In the genomic region with DNA sequence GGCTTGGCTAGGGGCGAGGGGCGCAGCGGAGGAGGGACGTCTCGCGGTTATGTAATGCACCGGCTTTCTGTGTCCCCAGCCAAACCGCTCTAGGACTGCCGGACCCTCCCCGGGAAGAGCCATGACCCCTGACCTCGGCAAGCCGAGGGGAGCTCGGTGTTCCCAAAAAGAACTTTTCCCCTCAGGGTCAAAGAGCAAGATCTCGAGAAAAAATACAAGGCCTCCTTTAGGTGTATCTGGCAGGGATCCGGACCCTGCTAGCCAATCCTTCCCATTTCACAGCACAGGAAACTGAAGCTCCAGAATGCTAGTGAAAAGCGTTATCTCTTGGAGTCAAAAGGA, we compare ENCODE assay signal across 1 cellular context.
TF ChIP-seq lines count a peak whose summit lies in the region.

No MANE protein-coding gene starts in this region.

TF ChIP-seq in GM23338, 12 proteins besides CTCF, POLR2A, EP300 and RAD21 (continued from another document):
- TF ChIP-seq, protein P1, sequence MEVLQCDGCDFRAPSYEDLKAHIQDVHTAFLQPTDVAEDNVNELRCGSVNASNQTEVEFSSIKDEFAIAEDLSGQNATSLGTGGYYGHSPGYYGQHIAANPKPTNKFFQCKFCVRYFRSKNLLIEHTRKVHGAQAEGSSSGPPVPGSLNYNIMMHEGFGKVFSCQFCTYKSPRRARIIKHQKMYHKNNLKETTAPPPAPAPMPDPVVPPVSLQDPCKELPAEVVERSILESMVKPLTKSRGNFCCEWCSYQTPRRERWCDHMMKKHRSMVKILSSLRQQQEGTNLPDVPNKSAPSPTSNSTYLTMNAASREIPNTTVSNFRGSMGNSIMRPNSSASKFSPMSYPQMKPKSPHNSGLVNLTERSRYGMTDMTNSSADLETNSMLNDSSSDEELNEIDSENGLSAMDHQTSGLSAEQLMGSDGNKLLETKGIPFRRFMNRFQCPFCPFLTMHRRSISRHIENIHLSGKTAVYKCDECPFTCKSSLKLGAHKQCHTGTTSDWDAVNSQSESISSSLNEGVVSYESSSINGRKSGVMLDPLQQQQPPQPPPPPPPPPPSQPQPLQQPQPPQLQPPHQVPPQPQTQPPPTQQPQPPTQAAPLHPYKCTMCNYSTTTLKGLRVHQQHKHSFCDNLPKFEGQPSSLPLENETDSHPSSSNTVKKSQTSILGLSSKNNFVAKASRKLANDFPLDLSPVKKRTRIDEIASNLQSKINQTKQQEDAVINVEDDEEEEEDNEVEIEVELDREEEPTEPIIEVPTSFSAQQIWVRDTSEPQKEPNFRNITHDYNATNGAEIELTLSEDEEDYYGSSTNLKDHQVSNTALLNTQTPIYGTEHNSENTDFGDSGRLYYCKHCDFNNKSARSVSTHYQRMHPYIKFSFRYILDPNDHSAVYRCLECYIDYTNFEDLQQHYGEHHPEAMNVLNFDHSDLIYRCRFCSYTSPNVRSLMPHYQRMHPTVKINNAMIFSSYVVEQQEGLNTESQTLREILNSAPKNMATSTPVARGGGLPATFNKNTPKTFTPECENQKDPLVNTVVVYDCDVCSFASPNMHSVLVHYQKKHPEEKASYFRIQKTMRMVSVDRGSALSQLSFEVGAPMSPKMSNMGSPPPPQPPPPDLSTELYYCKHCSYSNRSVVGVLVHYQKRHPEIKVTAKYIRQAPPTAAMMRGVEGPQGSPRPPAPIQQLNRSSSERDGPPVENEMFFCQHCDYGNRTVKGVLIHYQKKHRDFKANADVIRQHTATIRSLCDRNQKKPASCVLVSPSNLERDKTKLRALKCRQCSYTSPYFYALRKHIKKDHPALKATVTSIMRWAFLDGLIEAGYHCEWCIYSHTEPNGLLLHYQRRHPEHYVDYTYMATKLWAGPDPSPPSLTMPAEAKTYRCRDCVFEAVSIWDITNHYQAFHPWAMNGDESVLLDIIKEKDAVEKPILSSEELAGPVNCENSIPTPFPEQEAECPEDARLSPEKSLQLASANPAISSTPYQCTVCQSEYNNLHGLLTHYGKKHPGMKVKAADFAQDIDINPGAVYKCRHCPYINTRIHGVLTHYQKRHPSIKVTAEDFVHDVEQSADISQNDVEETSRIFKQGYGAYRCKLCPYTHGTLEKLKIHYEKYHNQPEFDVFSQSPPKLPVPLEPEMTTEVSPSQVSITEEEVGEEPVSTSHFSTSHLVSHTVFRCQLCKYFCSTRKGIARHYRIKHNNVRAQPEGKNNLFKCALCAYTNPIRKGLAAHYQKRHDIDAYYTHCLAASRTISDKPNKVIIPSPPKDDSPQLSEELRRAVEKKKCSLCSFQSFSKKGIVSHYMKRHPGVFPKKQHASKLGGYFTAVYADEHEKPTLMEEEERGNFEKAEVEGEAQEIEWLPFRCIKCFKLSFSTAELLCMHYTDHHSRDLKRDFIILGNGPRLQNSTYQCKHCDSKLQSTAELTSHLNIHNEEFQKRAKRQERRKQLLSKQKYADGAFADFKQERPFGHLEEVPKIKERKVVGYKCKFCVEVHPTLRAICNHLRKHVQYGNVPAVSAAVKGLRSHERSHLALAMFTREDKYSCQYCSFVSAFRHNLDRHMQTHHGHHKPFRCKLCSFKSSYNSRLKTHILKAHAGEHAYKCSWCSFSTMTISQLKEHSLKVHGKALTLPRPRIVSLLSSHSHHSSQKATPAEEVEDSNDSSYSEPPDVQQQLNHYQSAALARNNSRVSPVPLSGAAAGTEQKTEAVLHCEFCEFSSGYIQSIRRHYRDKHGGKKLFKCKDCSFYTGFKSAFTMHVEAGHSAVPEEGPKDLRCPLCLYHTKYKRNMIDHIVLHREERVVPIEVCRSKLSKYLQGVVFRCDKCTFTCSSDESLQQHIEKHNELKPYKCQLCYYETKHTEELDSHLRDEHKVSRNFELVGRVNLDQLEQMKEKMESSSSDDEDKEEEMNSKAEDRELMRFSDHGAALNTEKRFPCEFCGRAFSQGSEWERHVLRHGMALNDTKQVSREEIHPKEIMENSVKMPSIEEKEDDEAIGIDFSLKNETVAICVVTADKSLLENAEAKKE (CRISPR knock-in tag; IDR thresholded peaks at IDR 0.05): no peak
- TF ChIP-seq JUNB (IDR thresholded peaks at IDR 0.05; ENCODE audit: unreplicated experiment) (no peak), POLR2AphosphoS5 (IDR thresholded peaks at IDR 0.05; ENCODE audit: low read depth) (no peak), STAT1 (IDR thresholded peaks at IDR 0.05; ENCODE audit: unreplicated experiment) (no peak), ZNF331 (CRISPR knock-in tag; IDR thresholded peaks at IDR 0.05; ENCODE audit: low read depth) (no peak)
- TF ChIP-seq, protein P2, sequence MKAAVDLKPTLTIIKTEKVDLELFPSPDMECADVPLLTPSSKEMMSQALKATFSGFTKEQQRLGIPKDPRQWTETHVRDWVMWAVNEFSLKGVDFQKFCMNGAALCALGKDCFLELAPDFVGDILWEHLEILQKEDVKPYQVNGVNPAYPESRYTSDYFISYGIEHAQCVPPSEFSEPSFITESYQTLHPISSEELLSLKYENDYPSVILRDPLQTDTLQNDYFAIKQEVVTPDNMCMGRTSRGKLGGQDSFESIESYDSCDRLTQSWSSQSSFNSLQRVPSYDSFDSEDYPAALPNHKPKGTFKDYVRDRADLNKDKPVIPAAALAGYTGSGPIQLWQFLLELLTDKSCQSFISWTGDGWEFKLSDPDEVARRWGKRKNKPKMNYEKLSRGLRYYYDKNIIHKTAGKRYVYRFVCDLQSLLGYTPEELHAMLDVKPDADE (IDR thresholded peaks at IDR 0.05): no peak
TF ChIP-seq in GM23338: peak in this region for 0.
